Comparison of ENCODE assay signal across 31 cellular contexts in the genomic region with DNA sequence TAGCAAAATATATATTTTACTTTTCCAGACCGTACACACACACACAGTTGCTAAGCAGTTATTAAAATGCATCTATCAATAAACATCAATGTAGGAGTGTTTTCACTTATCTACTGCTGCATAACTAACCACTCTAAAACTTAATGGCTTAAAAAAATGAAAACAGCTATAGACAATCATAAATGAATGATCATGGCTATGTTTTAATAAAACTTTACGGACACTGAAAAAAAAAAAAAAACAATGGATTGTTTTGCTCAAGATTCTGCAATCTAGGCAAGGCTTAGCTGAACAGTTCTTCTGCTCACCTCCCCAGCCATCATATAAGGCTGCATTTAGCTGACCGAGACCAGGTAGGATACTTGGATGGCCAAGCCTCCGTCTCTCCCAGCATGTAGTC.
"Had no signal": no experiment of that assay in that cellular context is flagged by ENCODE, and none has a peak within 500 bp of the region (broad histone marks: within the 10 kb centered on the region; RNA-seq: fewer than 3 reads in every experiment).

No MANE protein-coding gene starts in this region.

- H3K4me1 Mint-ChIP-seq: activated CD4-positive, alpha-beta T cell treated with anti-CD3 and anti-CD28 coated beads for 36 hours; activated CD4-positive, alpha-beta T cell treated with anti-CD3 and anti-CD28 coated beads, Interleukin-2, amount 10 ng/mL, durations not matched to agents 24 days and 14 days; activated CD8-positive, alpha-beta memory T cell treated with anti-CD3 and anti-CD28 coated beads, Interleukin-2, amount 10 ng/mL, durations not matched to agents 7 days and 5 days; activated naive CD4-positive, alpha-beta T cell treated with anti-CD3 and anti-CD28 coated beads, Interleukin-2, amount 10 ng/mL, durations not matched to agents 7 days and 5 days; activated naive CD8-positive, alpha-beta T cell treated with anti-CD3 and anti-CD28 coated beads, Interleukin-2, amount 10 ng/mL, durations not matched to agents 7 days and 5 days; endodermal cell had no signal

- H3K27ac Mint-ChIP-seq: activated CD4-positive, alpha-beta memory T cell treated with anti-CD3 and anti-CD28 coated beads for 36 hours; activated CD4-positive, alpha-beta T cell treated with anti-CD3 and anti-CD28 coated beads for 36 hours; activated CD4-positive, alpha-beta T cell treated with anti-CD3 and anti-CD28 coated beads, Interleukin-2, amount 10 ng/mL, durations not matched to agents 24 days and 14 days; activated CD8-positive, alpha-beta memory T cell treated with anti-CD3 and anti-CD28 coated beads, Interleukin-2, amount 10 ng/mL, durations not matched to agents 7 days and 5 days; activated CD8-positive, alpha-beta T cell treated with anti-CD3 and anti-CD28 coated beads, Interleukin-2, amount 10 ng/mL, durations not matched to agents 7 days and 5 days; activated naive CD4-positive, alpha-beta T cell treated with anti-CD3 and anti-CD28 coated beads, Interleukin-2, amount 10 ng/mL, durations not matched to agents 7 days and 5 days; activated naive CD4-positive, alpha-beta T cell treated with anti-CD3 and anti-CD28 coated beads, Interleukin-2, amount 50 U/mL, for 72 hours; activated naive CD8-positive, alpha-beta T cell treated with anti-CD3 and anti-CD28 coated beads, Interleukin-2, amount 10 ng/mL, durations not matched to agents 7 days and 5 days; activated T-helper 1 cell treated with anti-CD3 and anti-CD28 coated beads, Interleukin-12 subunit alpha, Interleukin-12 subunit beta, Interleukin-2, Interleukin-4 antibody, amounts not matched to agents 30 ng/mL and 10 ng/mL and 1 ng/mL, durations not matched to agents 14 hours and 24 hours and 36 hours; activated T-helper 2 cell treated with anti-CD3 and anti-CD28 coated beads, Interferon-gamma antibody, Interleukin-2, Interleukin-4, amounts not matched to agents 10 μg/mL and 5 μg/mL and 100 μg/mL, durations not matched to agents 14 hours and 24 hours and 36 hours; brain; dendritic cell treated with granulocyte-macrophage colony-stimulating factor and Interleukin-4, amounts not matched to agents 40 ng/mL and 50 ng/mL, for 4 days; endodermal cell had no signal

- H3K27me3 Mint-ChIP-seq: brain; dendritic cell treated with granulocyte-macrophage colony-stimulating factor and Interleukin-4, amounts not matched to agents 40 ng/mL and 50 ng/mL, for 4 days had no signal

- H3K4me3 Mint-ChIP-seq: activated CD4-positive, alpha-beta memory T cell treated with anti-CD3 and anti-CD28 coated beads for 36 hours; activated CD4-positive, alpha-beta T cell treated with anti-CD3 and anti-CD28 coated beads for 36 hours; activated CD4-positive, alpha-beta T cell treated with anti-CD3 and anti-CD28 coated beads, Interleukin-2, amount 10 ng/mL, durations not matched to agents 24 days and 14 days; activated CD8-positive, alpha-beta memory T cell treated with anti-CD3 and anti-CD28 coated beads, Interleukin-2, amount 10 ng/mL, durations not matched to agents 7 days and 5 days; activated CD8-positive, alpha-beta T cell treated with anti-CD3 and anti-CD28 coated beads, Interleukin-2, amount 10 ng/mL, durations not matched to agents 7 days and 5 days; activated naive CD4-positive, alpha-beta T cell treated with anti-CD3 and anti-CD28 coated beads, Interleukin-2, amount 10 ng/mL, durations not matched to agents 7 days and 5 days; activated naive CD8-positive, alpha-beta T cell treated with anti-CD3 and anti-CD28 coated beads, Interleukin-2, amount 10 ng/mL, durations not matched to agents 7 days and 5 days; activated T-helper 1 cell treated with anti-CD3 and anti-CD28 coated beads, Interleukin-12 subunit alpha, Interleukin-12 subunit beta, Interleukin-2, Interleukin-4 antibody, amounts not matched to agents 30 ng/mL and 10 ng/mL and 1 ng/mL, durations not matched to agents 14 hours and 24 hours and 36 hours; dendritic cell treated with granulocyte-macrophage colony-stimulating factor and Interleukin-4, amounts not matched to agents 40 ng/mL and 50 ng/mL, for 4 days; endodermal cell had no signal

- H3K36me3 Mint-ChIP-seq: activated CD4-positive, alpha-beta memory T cell treated with anti-CD3 and anti-CD28 coated beads for 36 hours; activated CD8-positive, alpha-beta memory T cell treated with anti-CD3 and anti-CD28 coated beads, Interleukin-2, amount 10 ng/mL, durations not matched to agents 7 days and 5 days; activated naive CD4-positive, alpha-beta T cell treated with anti-CD3 and anti-CD28 coated beads, Interleukin-2, amount 10 ng/mL, durations not matched to agents 7 days and 5 days; activated naive CD4-positive, alpha-beta T cell treated with anti-CD3 and anti-CD28 coated beads, Interleukin-2, amount 50 U/mL, for 72 hours; activated naive CD8-positive, alpha-beta T cell treated with anti-CD3 and anti-CD28 coated beads, Interleukin-2, amount 10 ng/mL, durations not matched to agents 7 days and 5 days; brain had no signal

- DNase-seq: activated CD4-positive, alpha-beta memory T cell treated with anti-CD3 and anti-CD28 coated beads for 36 hours; activated CD4-positive, alpha-beta T cell treated with anti-CD3 and anti-CD28 coated beads for 36 hours; activated CD4-positive, alpha-beta T cell treated with anti-CD3 and anti-CD28 coated beads, Interleukin-2, amount 10 ng/mL, durations not matched to agents 24 days and 14 days; activated CD4-positive, CD25-positive, alpha-beta regulatory T cell; activated CD4-positive, CD25-positive, alpha-beta regulatory T cell treated with anti-CD3 and anti-CD28 coated beads, Interleukin-2, amount 50 U/mL, for 72 hours; activated CD8-positive, alpha-beta memory T cell treated with anti-CD3 and anti-CD28 coated beads, Interleukin-2, amount 10 ng/mL, durations not matched to agents 7 days and 5 days; activated CD8-positive, alpha-beta memory T cell treated with anti-CD3 and anti-CD28 coated beads, Interleukin-2, amount 50 U/mL, for 4 hours; activated CD8-positive, alpha-beta T cell treated with anti-CD3 and anti-CD28 coated beads, Interleukin-2, amount 10 ng/mL, durations not matched to agents 7 days and 5 days; activated effector memory CD4-positive, alpha-beta T cell treated with anti-CD3 and anti-CD28 coated beads, Interleukin-2, amount 50 U/mL, for 16 hours; activated naive CD4-positive, alpha-beta T cell; activated naive CD4-positive, alpha-beta T cell treated with anti-CD3 and anti-CD28 coated beads, Interleukin-2, amount 10 ng/mL, durations not matched to agents 7 days and 5 days; activated naive CD8-positive, alpha-beta T cell treated with anti-CD3 and anti-CD28 coated beads, Interleukin-2, amount 10 ng/mL, durations not matched to agents 7 days and 5 days; activated T-cell treated with anti-CD3 and anti-CD28 coated beads, Interleukin-2, amount 50 U/mL, for 1 hour; activated T-cell treated with anti-CD3 and anti-CD28 coated beads, Interleukin-2, amount 50 U/mL, for 48 hours; central memory CD4-positive, alpha-beta T cell; dorsolateral prefrontal cortex; effector memory CD4-positive, alpha-beta T cell; endodermal cell; foreskin fibroblast; head of caudate nucleus; T-helper 2 cell had no signal

- FAIRE-seq: frontal cortex had no signal

- H3K4me1 ChIP-seq: ascending aorta, breast epithelium had no signal

- H3K27ac ChIP-seq: ascending aorta, breast epithelium, cardiac muscle cell, coronary artery had no signal

- ATAC-seq: activated CD4-positive, alpha-beta T cell treated with anti-CD3 and anti-CD28 coated beads for 36 hours; activated CD8-positive, alpha-beta memory T cell treated with anti-CD3 and anti-CD28 coated beads, Interleukin-2, amount 10 ng/mL, durations not matched to agents 7 days and 5 days; activated CD8-positive, alpha-beta T cell treated with anti-CD3 and anti-CD28 coated beads, Interleukin-2, amount 10 ng/mL, durations not matched to agents 7 days and 5 days; activated naive CD4-positive, alpha-beta T cell treated with anti-CD3 and anti-CD28 coated beads, Interleukin-2, amount 50 U/mL, for 72 hours had no signal

- H3K9me3 Mint-ChIP-seq: activated CD4-positive, alpha-beta memory T cell treated with anti-CD3 and anti-CD28 coated beads for 36 hours; activated CD4-positive, alpha-beta T cell treated with anti-CD3 and anti-CD28 coated beads, Interleukin-2, amount 10 ng/mL, durations not matched to agents 24 days and 14 days; activated naive CD4-positive, alpha-beta T cell treated with anti-CD3 and anti-CD28 coated beads, Interleukin-2, amount 10 ng/mL, durations not matched to agents 7 days and 5 days; activated naive CD4-positive, alpha-beta T cell treated with anti-CD3 and anti-CD28 coated beads, Interleukin-2, amount 50 U/mL, for 72 hours; activated naive CD8-positive, alpha-beta T cell treated with anti-CD3 and anti-CD28 coated beads, Interleukin-2, amount 10 ng/mL, durations not matched to agents 7 days and 5 days; activated T-helper 1 cell treated with anti-CD3 and anti-CD28 coated beads, Interleukin-12 subunit alpha, Interleukin-12 subunit beta, Interleukin-2, Interleukin-4 antibody, amounts not matched to agents 30 ng/mL and 10 ng/mL and 1 ng/mL, durations not matched to agents 14 hours and 24 hours and 36 hours; activated T-helper 2 cell treated with anti-CD3 and anti-CD28 coated beads, Interferon-gamma antibody, Interleukin-2, Interleukin-4, amounts not matched to agents 10 μg/mL and 5 μg/mL and 100 μg/mL, durations not matched to agents 14 hours and 24 hours and 36 hours; brain; dendritic cell treated with granulocyte-macrophage colony-stimulating factor and Interleukin-4, amounts not matched to agents 40 ng/mL and 50 ng/mL, for 4 days; endodermal cell had no signal

- H3K4me3 ChIP-seq: ascending aorta, breast epithelium, cardiac muscle cell, coronary artery had no signal

- H3K9me3 ChIP-seq: ascending aorta, breast epithelium had no signal

- H3K36me3 ChIP-seq: ascending aorta, breast epithelium, cardiac muscle cell had no signal

- H3K27me3 ChIP-seq: ascending aorta, breast epithelium, cardiac muscle cell had no signal
